Comparison of ENCODE assay signal across 27 cellular contexts in genomic region chr12:79534029-79534867, GRCh38.
DNase-seq lines count a peak whose midpoint lies in the region; ATAC-seq and TF ChIP-seq lines count a peak whose summit lies in the region.
"Had no signal": no experiment of that assay in that cellular context is flagged by ENCODE, and none has a peak within 500 bp of the region (broad histone marks: within the 10 kb centered on the region; RNA-seq: fewer than 3 reads in every experiment).

No MANE protein-coding gene starts in this region.

- no peak for ATAC-seq in GM18870 (IDR thresholded peaks at IDR 0.05; ENCODE audit: unreplicated experiment)
- ATAC-seq: activated CD8-positive, alpha-beta memory T cell treated with anti-CD3 and anti-CD28 coated beads, Interleukin-2, amount 10 ng/mL, durations not matched to agents 7 days and 5 days; activated T-cell treated with anti-CD3 and anti-CD28 coated beads, Interleukin-2, amount 50 U/mL, for 72 hours; naive thymus-derived CD8-positive, alpha-beta T cell had no signal

- H3K9me3 Mint-ChIP-seq in immature natural killer cell = no peaks in the 10 kb centered on the region
- H3K9me3 Mint-ChIP-seq: brain; naive thymus-derived CD8-positive, alpha-beta T cell had no signal

- no peak overlapping the region for H3K27ac Mint-ChIP-seq in immature natural killer cell
- H3K27ac Mint-ChIP-seq: activated CD8-positive, alpha-beta memory T cell treated with anti-CD3 and anti-CD28 coated beads, Interleukin-2, amount 10 ng/mL, durations not matched to agents 7 days and 5 days; activated T-cell treated with anti-CD3 and anti-CD28 coated beads, Interleukin-2, amount 50 U/mL, for 72 hours; brain; IgD-negative memory B cell; naive thymus-derived CD8-positive, alpha-beta T cell had no signal

- peak; percentile 38 for DNase-seq in DMS53 treated with DMSO at 0.1 percent for 48 hours (lab: John Stamatoyannopoulos, UW; ENCODE audit: unreplicated experiment)
- DNase-seq in NCI-H82 (lab: John Stamatoyannopoulos, UW) = peak; percentile 98
- DNase-seq in inferior parietal cortex (ENCODE audit: extremely low spot score) = peak; percentile 22
- DNase-seq in retinal pigment epithelial cell (ENCODE audit: low read depth) = peak; percentile 88
- no peak for DNase-seq in immature natural killer cell
- no peak for DNase-seq in NCI-H1092 treated with DMSO at 0.1 percent for 48 hours (lab: John Stamatoyannopoulos, UW)
- DNase-seq: activated CD4-positive, alpha-beta T cell treated with anti-CD3 and anti-CD28 coated beads, Interleukin-2, amount 50 U/mL, for 1 hour; activated CD8-positive, alpha-beta memory T cell treated with anti-CD3 and anti-CD28 coated beads, Interleukin-2, amount 10 ng/mL, durations not matched to agents 7 days and 5 days; activated naive CD4-positive, alpha-beta T cell; activated T-cell treated with anti-CD3 and anti-CD28 coated beads, Interleukin-2, amount 50 U/mL, for 72 hours; cerebellar nuclear complex; dorsolateral prefrontal cortex; EL; GM23248; left ventricle myocardium inferior; midbrain; naive thymus-derived CD8-positive, alpha-beta T cell; NCI-H1105 treated with DMSO at 0.1 percent for 48 hours; NCI-H1930; NCI-H345; OCI-M1; retina; stimulated activated CD4-positive, alpha-beta T cell treated with anti-CD3 and anti-CD28 coated beads, Interleukin-2, amount 100 ng/mL, for 48 hours; transverse colon had no signal

- H3K27me3 Mint-ChIP-seq in immature natural killer cell (ENCODE audit: low read depth in 3 of 3) = no peaks in the 10 kb centered on the region
- H3K27me3 Mint-ChIP-seq: activated CD8-positive, alpha-beta memory T cell treated with anti-CD3 and anti-CD28 coated beads, Interleukin-2, amount 10 ng/mL, durations not matched to agents 7 days and 5 days; brain; IgD-negative memory B cell had no signal

- no peak overlapping the region for H3K4me3 ChIP-seq in retinal pigment epithelial cell (ENCODE audit: low read length)
- H3K4me3 ChIP-seq: dorsolateral prefrontal cortex, GM23248, left ventricle myocardium inferior, transverse colon had no signal

- H3K4me1 Mint-ChIP-seq in immature natural killer cell = no peaks in the 10 kb centered on the region
- H3K4me1 Mint-ChIP-seq: activated CD8-positive, alpha-beta memory T cell treated with anti-CD3 and anti-CD28 coated beads, Interleukin-2, amount 10 ng/mL, durations not matched to agents 7 days and 5 days; IgD-negative memory B cell; naive thymus-derived CD8-positive, alpha-beta T cell had no signal

- TF ChIP-seq CTCF in retinal pigment epithelial cell (conservative IDR thresholded peaks at IDR 0.05; ENCODE audit: low read depth, low read length) = no peak

- no peaks in the 10 kb centered on the region for H3K36me3 Mint-ChIP-seq in immature natural killer cell
- H3K36me3 Mint-ChIP-seq: activated CD8-positive, alpha-beta memory T cell treated with anti-CD3 and anti-CD28 coated beads, Interleukin-2, amount 10 ng/mL, durations not matched to agents 7 days and 5 days; brain; naive thymus-derived CD8-positive, alpha-beta T cell had no signal

- no peak overlapping the region for H3K4me3 Mint-ChIP-seq in immature natural killer cell
- H3K4me3 Mint-ChIP-seq: activated CD8-positive, alpha-beta memory T cell treated with anti-CD3 and anti-CD28 coated beads, Interleukin-2, amount 10 ng/mL, durations not matched to agents 7 days and 5 days; activated T-cell treated with anti-CD3 and anti-CD28 coated beads, Interleukin-2, amount 50 U/mL, for 72 hours; brain; IgD-negative memory B cell; naive thymus-derived CD8-positive, alpha-beta T cell had no signal

Comparison
In these comparisons a context has a peak if more than half of its experiments do, and no peak if none do; other contexts are left out.
1. DNase-seq: peak in DMS53 treated with DMSO at 0.1 percent for 48 hours (single experiment), NCI-H82 (single experiment), inferior parietal cortex (single experiment) and retinal pigment epithelial cell (single experiment); none in immature natural killer cell (0 of 3) and NCI-H1092 treated with DMSO at 0.1 percent for 48 hours (single experiment).